In the genomic region with DNA sequence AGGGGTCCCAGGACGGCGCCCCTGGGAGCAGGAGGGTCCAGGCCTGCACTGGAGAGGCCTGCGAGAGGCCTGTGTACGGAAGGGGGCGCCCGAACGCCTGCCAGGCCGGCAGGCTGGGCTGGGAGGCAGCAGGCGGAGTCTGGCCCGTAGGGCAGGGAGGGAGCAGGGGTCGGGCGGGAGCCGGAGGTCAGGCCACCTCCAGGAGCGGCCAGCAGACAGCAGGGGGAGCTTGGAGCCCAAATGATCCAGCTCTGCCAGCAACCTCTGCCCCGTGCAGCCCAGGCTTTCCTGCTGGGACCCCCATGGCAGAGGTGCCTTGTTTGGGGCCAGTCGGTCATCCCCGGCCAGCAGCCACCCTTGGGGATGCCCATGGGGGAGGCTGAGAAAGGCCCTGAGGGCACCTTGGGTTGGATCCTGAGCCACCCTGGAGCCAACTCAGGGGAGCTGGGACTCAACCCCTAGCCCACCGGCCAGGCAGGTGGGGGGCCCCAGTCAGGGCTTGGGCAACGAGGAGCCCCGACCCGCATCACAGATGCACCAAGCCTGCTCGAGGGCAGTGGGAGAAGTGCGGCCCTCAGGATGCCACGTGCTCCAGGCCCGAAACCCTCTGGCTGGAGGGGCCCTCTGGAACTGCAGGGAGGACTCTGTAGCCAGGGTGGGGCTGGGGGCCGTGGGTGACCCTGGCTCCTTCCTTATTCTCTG, we compare ENCODE assay signal across 1 cellular context.
TF ChIP-seq lines count a peak whose summit lies in the region.

No MANE protein-coding gene starts in this region.

TF ChIP-seq in HepG2, 621 proteins besides CTCF, POLR2A, EP300 and RAD21 (continued from another document and continues in another):
- TF ChIP-seq, protein P1, sequence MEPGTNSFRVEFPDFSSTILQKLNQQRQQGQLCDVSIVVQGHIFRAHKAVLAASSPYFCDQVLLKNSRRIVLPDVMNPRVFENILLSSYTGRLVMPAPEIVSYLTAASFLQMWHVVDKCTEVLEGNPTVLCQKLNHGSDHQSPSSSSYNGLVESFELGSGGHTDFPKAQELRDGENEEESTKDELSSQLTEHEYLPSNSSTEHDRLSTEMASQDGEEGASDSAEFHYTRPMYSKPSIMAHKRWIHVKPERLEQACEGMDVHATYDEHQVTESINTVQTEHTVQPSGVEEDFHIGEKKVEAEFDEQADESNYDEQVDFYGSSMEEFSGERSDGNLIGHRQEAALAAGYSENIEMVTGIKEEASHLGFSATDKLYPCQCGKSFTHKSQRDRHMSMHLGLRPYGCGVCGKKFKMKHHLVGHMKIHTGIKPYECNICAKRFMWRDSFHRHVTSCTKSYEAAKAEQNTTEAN (CRISPR knock-in tag; conservative IDR thresholded peaks at IDR 0.05), result peak; percentile 47; the same call in 1 of the 2 replicates
- TF ChIP-seq, protein P2, sequence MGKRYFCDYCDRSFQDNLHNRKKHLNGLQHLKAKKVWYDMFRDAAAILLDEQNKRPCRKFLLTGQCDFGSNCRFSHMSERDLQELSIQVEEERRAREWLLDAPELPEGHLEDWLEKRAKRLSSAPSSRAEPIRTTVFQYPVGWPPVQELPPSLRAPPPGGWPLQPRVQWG (CRISPR knock-in tag; IDR thresholded peaks at IDR 0.05; ENCODE audit: borderline replicate concordance, low read depth), result no peak
- TF ChIP-seq KAT8 (CRISPR knock-in tag; IDR thresholded peaks at IDR 0.05), result peak; percentile 54
- TF ChIP-seq ZZZ3 (CRISPR knock-in tag; IDR thresholded peaks at IDR 0.05; ENCODE audit: borderline replicate concordance), result no peak
- TF ChIP-seq RFXAP (CRISPR knock-in tag; IDR thresholded peaks at IDR 0.05; ENCODE audit: borderline replicate concordance), result 0 out of 2 replicates have a peak, but pooled peaks have one; percentile 63
- TF ChIP-seq, protein P3, sequence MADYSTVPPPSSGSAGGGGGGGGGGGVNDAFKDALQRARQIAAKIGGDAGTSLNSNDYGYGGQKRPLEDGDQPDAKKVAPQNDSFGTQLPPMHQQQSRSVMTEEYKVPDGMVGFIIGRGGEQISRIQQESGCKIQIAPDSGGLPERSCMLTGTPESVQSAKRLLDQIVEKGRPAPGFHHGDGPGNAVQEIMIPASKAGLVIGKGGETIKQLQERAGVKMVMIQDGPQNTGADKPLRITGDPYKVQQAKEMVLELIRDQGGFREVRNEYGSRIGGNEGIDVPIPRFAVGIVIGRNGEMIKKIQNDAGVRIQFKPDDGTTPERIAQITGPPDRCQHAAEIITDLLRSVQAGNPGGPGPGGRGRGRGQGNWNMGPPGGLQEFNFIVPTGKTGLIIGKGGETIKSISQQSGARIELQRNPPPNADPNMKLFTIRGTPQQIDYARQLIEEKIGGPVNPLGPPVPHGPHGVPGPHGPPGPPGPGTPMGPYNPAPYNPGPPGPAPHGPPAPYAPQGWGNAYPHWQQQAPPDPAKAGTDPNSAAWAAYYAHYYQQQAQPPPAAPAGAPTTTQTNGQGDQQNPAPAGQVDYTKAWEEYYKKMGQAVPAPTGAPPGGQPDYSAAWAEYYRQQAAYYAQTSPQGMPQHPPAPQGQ (CRISPR knock-in tag; IDR thresholded peaks at IDR 0.05; ENCODE audit: borderline replicate concordance), result no peak
- no peak; the same call in 1 of the 2 replicates for TF ChIP-seq ZNF605 (CRISPR knock-in tag; IDR thresholded peaks at IDR 0.05)
- TF ChIP-seq ZNF124 (CRISPR knock-in tag; IDR thresholded peaks at IDR 0.05), result peak; percentile 73; the same call in 1 of the 2 replicates
- TF ChIP-seq, protein P4, sequence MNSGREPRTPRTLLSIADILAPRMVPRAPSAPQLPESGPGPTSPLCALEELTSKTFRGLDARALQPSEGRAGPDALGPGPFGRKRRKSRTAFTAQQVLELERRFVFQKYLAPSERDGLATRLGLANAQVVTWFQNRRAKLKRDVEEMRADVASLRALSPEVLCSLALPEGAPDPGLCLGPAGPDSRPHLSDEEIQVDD (CRISPR knock-in tag; IDR thresholded peaks at IDR 0.05; ENCODE audit: borderline replicate concordance), result no peak
- TF ChIP-seq, protein P5, sequence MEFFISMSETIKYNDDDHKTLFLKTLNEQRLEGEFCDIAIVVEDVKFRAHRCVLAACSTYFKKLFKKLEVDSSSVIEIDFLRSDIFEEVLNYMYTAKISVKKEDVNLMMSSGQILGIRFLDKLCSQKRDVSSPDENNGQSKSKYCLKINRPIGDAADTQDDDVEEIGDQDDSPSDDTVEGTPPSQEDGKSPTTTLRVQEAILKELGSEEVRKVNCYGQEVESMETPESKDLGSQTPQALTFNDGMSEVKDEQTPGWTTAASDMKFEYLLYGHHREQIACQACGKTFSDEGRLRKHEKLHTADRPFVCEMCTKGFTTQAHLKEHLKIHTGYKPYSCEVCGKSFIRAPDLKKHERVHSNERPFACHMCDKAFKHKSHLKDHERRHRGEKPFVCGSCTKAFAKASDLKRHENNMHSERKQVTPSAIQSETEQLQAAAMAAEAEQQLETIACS (CRISPR knock-in tag; IDR thresholded peaks at IDR 0.05), result no peak
- TF ChIP-seq NFE2L1 (CRISPR knock-in tag; IDR thresholded peaks at IDR 0.05; ENCODE audit: borderline replicate concordance), result no peak
- TF ChIP-seq CREB1 (IDR thresholded peaks at IDR 0.05), result no peak
- no peak for TF ChIP-seq CREB1 (CRISPR knock-in tag; IDR thresholded peaks at IDR 0.05)
- TF ChIP-seq SIX1 (CRISPR knock-in tag; IDR thresholded peaks at IDR 0.05; ENCODE audit: borderline replicate concordance), result no peak
- no peak for TF ChIP-seq NFE2 (CRISPR knock-in tag; IDR thresholded peaks at IDR 0.05)
- TF ChIP-seq ZNF773 (CRISPR knock-in tag; IDR thresholded peaks at IDR 0.05; ENCODE audit: borderline replicate concordance), result 0 out of 2 replicates have a peak, but pooled peaks have one; percentile 25
- TF ChIP-seq KDM2A (CRISPR knock-in tag; IDR thresholded peaks at IDR 0.05; ENCODE audit: borderline replicate concordance, low read depth), result peak; percentile 76; the same call in 1 of the 2 replicates
- no peak for TF ChIP-seq ZKSCAN5 (CRISPR knock-in tag; IDR thresholded peaks at IDR 0.05)
- TF ChIP-seq NR2C2 (CRISPR knock-in tag; IDR thresholded peaks at IDR 0.05; ENCODE audit: borderline replicate concordance), result peak; percentile 57; the same call in 1 of the 2 replicates
- peak; percentile 74 for TF ChIP-seq ZFY (CRISPR knock-in tag; IDR thresholded peaks at IDR 0.05)
- TF ChIP-seq, protein P6, sequence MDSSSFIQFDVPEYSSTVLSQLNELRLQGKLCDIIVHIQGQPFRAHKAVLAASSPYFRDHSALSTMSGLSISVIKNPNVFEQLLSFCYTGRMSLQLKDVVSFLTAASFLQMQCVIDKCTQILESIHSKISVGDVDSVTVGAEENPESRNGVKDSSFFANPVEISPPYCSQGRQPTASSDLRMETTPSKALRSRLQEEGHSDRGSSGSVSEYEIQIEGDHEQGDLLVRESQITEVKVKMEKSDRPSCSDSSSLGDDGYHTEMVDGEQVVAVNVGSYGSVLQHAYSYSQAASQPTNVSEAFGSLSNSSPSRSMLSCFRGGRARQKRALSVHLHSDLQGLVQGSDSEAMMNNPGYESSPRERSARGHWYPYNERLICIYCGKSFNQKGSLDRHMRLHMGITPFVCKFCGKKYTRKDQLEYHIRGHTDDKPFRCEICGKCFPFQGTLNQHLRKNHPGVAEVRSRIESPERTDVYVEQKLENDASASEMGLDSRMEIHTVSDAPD (CRISPR knock-in tag; IDR thresholded peaks at IDR 0.05), result no peak
- TF ChIP-seq, protein P7, sequence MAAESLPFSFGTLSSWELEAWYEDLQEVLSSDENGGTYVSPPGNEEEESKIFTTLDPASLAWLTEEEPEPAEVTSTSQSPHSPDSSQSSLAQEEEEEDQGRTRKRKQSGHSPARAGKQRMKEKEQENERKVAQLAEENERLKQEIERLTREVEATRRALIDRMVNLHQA (CRISPR knock-in tag; IDR thresholded peaks at IDR 0.05), result no peak
- peak; percentile 51; the same call in 1 of the 2 replicates for TF ChIP-seq NR2F2 (IDR thresholded peaks at IDR 0.05; ENCODE audit: borderline replicate concordance, low read depth)
- no peak for TF ChIP-seq KLF16 (CRISPR knock-in tag; IDR thresholded peaks at IDR 0.05)
- TF ChIP-seq ZNF747 (CRISPR knock-in tag; IDR thresholded peaks at IDR 0.05; ENCODE audit: borderline replicate concordance), result peak; percentile 85
- no peak for TF ChIP-seq NFIC (IDR thresholded peaks at IDR 0.05; ENCODE audit: low read length)
- TF ChIP-seq, protein P8, sequence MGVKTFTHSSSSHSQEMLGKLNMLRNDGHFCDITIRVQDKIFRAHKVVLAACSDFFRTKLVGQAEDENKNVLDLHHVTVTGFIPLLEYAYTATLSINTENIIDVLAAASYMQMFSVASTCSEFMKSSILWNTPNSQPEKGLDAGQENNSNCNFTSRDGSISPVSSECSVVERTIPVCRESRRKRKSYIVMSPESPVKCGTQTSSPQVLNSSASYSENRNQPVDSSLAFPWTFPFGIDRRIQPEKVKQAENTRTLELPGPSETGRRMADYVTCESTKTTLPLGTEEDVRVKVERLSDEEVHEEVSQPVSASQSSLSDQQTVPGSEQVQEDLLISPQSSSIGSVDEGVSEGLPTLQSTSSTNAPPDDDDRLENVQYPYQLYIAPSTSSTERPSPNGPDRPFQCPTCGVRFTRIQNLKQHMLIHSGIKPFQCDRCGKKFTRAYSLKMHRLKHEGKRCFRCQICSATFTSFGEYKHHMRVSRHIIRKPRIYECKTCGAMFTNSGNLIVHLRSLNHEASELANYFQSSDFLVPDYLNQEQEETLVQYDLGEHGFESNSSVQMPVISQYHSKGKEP (CRISPR knock-in tag; IDR thresholded peaks at IDR 0.05), result no peak
- no peak for TF ChIP-seq ZNF34 (CRISPR knock-in tag; IDR thresholded peaks at IDR 0.05; ENCODE audit: borderline replicate concordance)
- TF ChIP-seq POGZ (CRISPR knock-in tag; IDR thresholded peaks at IDR 0.05), result peak; percentile 55; the same call in 1 of the 2 replicates
- TF ChIP-seq ZNF12 (CRISPR knock-in tag; IDR thresholded peaks at IDR 0.05), result peak; percentile 41; the same call in 1 of the 2 replicates
- TF ChIP-seq, protein P9, sequence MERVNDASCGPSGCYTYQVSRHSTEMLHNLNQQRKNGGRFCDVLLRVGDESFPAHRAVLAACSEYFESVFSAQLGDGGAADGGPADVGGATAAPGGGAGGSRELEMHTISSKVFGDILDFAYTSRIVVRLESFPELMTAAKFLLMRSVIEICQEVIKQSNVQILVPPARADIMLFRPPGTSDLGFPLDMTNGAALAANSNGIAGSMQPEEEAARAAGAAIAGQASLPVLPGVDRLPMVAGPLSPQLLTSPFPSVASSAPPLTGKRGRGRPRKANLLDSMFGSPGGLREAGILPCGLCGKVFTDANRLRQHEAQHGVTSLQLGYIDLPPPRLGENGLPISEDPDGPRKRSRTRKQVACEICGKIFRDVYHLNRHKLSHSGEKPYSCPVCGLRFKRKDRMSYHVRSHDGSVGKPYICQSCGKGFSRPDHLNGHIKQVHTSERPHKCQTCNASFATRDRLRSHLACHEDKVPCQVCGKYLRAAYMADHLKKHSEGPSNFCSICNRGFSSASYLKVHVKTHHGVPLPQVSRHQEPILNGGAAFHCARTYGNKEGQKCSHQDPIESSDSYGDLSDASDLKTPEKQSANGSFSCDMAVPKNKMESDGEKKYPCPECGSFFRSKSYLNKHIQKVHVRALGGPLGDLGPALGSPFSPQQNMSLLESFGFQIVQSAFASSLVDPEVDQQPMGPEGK (CRISPR knock-in tag; IDR thresholded peaks at IDR 0.05), result peak; percentile 63; the same call in 1 of the 2 replicates
- no peak for TF ChIP-seq GTF2F1 (IDR thresholded peaks at IDR 0.05; ENCODE audit: low read length)
- peak; percentile 63; the same call in 1 of the 2 replicates for TF ChIP-seq NFKB2 (CRISPR knock-in tag; IDR thresholded peaks at IDR 0.05; ENCODE audit: borderline replicate concordance)
- no peak for TF ChIP-seq KDM6A (CRISPR knock-in tag; IDR thresholded peaks at IDR 0.05; ENCODE audit: low read depth)
- TF ChIP-seq ZNF672 (CRISPR knock-in tag; IDR thresholded peaks at IDR 0.05), result no peak
- no peak for TF ChIP-seq ARNT (IDR thresholded peaks at IDR 0.05)
- TF ChIP-seq ZNF367 (CRISPR knock-in tag; IDR thresholded peaks at IDR 0.05; ENCODE audit: borderline replicate concordance), result 0 out of 2 replicates have a peak, but pooled peaks have one; percentile 59
- TF ChIP-seq RELA (CRISPR knock-in tag; IDR thresholded peaks at IDR 0.05), result no peak
- TF ChIP-seq ZNF547 (CRISPR knock-in tag; IDR thresholded peaks at IDR 0.05), result peak; percentile 79
- no peak for TF ChIP-seq HOXA7 (CRISPR knock-in tag; IDR thresholded peaks at IDR 0.05)
- TF ChIP-seq, protein P10, sequence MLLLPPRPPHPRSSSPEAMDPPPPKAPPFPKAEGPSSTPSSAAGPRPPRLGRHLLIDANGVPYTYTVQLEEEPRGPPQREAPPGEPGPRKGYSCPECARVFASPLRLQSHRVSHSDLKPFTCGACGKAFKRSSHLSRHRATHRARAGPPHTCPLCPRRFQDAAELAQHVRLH (CRISPR knock-in tag; IDR thresholded peaks at IDR 0.05; ENCODE audit: borderline replicate concordance, low read depth), result 0 out of 2 replicates have a peak, but pooled peaks have one; percentile 56
- TF ChIP-seq SMYD3 (CRISPR knock-in tag; IDR thresholded peaks at IDR 0.05), result no peak
- peak; percentile 47; the same call in 1 of the 2 replicates for TF ChIP-seq TSC22D2 (CRISPR knock-in tag; IDR thresholded peaks at IDR 0.05; ENCODE audit: borderline replicate concordance)
- TF ChIP-seq, protein P11, sequence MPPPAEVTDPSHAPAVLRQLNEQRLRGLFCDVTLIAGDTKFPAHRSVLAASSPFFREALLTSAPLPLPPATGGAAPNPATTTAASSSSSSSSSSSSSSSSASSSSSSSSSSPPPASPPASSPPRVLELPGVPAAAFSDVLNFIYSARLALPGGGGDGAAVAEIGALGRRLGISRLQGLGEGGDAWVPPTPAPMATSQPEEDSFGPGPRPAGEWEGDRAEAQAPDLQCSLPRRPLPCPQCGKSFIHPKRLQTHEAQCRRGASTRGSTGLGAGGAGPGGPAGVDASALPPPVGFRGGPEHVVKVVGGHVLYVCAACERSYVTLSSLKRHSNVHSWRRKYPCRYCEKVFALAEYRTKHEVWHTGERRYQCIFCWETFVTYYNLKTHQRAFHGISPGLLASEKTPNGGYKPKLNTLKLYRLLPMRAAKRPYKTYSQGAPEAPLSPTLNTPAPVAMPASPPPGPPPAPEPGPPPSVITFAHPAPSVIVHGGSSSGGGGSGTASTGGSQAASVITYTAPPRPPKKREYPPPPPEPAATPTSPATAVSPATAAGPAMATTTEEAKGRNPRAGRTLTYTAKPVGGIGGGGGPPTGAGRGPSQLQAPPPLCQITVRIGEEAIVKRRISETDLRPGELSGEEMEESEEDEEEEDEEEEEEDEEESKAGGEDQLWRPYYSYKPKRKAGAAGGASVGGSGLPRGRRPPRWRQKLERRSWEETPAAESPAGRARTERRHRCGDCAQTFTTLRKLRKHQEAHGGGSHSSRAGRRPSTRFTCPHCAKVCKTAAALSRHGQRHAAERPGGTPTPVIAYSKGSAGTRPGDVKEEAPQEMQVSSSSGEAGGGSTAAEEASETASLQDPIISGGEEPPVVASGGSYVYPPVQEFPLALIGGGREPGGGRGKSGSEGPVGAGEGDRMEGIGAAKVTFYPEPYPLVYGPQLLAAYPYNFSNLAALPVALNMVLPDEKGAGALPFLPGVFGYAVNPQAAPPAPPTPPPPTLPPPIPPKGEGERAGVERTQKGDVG (CRISPR knock-in tag; IDR thresholded peaks at IDR 0.05; ENCODE audit: borderline replicate concordance), result no peak
- no peak for TF ChIP-seq TAF15 (IDR thresholded peaks at IDR 0.05; ENCODE audit: low read depth, low read length, poor library complexity, severe bottlenecking)
- TF ChIP-seq ZNF589 (CRISPR knock-in tag; conservative IDR thresholded peaks at IDR 0.05), result no peak
- no peak for TF ChIP-seq AHR (CRISPR knock-in tag; IDR thresholded peaks at IDR 0.05)
- no peak for TF ChIP-seq ZNF101 (CRISPR knock-in tag; IDR thresholded peaks at IDR 0.05; ENCODE audit: borderline replicate concordance, low read depth)
- no peak for TF ChIP-seq ZNF678 (CRISPR knock-in tag; IDR thresholded peaks at IDR 0.05)
- TF ChIP-seq ZNF496 (CRISPR knock-in tag; IDR thresholded peaks at IDR 0.05; ENCODE audit: insufficient replicate concordance), result no peak
- 0 out of 2 replicates have a peak, but pooled peaks have one; percentile 11 for TF ChIP-seq PCBP1 (IDR thresholded peaks at IDR 0.05; ENCODE audit: borderline replicate concordance, low read depth, low read length)
- TF ChIP-seq ZNF670 (CRISPR knock-in tag; IDR thresholded peaks at IDR 0.05; ENCODE audit: borderline replicate concordance), result no peak
